Comparison of ENCODE assay signal across 20 cellular contexts in the genomic region with DNA sequence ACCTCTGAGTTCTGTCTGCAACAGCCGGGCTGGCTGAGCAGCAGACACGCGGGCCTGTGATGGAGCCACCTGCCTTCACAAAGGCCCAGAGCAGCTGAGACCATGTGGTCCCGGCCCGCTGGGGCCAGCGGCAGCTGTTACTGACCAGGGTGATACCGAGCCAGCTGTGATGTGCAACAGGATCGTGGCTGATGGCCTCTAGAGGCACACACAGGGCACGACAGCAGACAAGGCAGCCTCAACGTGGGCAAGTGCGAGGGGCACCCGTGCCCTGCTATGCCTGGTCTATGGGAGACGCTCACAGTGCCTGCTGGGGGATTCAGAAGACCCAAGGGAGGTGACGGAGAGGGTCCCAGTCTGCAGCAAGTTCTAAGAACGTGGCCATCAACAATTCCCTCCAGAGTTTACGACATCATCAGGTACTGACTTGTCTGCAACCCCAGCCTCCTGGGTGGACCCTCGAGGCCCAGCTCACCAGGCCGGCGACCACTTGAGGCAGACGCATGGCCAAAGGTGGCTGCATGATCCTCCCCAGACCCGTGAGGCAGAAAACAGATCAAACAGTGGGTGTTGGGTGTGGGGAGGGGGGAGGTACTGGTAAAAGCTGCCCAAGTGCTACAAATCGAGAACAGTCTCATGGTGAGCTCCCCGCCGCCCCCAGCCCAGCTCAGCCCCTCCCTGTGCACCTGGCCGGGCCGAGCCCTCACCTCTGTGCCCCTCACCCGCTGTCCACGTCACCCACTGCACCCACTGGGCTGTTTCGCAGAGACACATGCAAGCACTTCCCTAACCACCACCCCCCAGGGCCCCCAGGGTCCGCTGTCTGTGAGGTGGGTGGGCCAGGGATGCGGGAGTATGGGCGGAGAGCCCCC. TPM values are rescaled to one million over a fixed set of nuclear protein-coding genes. Genes with fewer than 3 reads are reported as not detected.
DNase-seq lines count a peak whose midpoint lies in the region; ATAC-seq and TF ChIP-seq lines count a peak whose summit lies in the region.
"Had no signal": no experiment of that assay in that cellular context is flagged by ENCODE, and none has a peak within 500 bp of the region (broad histone marks: within the 10 kb centered on the region; RNA-seq: fewer than 3 reads in every experiment).

No MANE protein-coding gene starts in this region.

- H3K27me3 ChIP-seq in endodermal cell (ENCODE audit: control insufficient read depth, insufficient read depth, low read length, poor library complexity, severe bottlenecking), result no peaks in the 10 kb centered on the region
- H3K27me3 ChIP-seq: gastroesophageal sphincter had no signal

- no peak overlapping the region for H3K27ac Mint-ChIP-seq in natural killer cell treated with Interleukin-12 subunit alpha and Interleukin-12 subunit beta and Interleukin-15 and Interleukin-18, amount 100 ng/mL, for 72 hours
- H3K27ac Mint-ChIP-seq in natural killer cell, result no peak overlapping the region
- H3K27ac Mint-ChIP-seq in endodermal cell, result no peak overlapping the region
- H3K27ac Mint-ChIP-seq in osteocyte (ENCODE audit: unreplicated experiment), result no peak overlapping the region
- H3K27ac Mint-ChIP-seq: activated naive CD8-positive, alpha-beta T cell; brain; dendritic cell treated with granulocyte-macrophage colony-stimulating factor and Interleukin-4, amounts not matched to agents 40 ng/mL and 50 ng/mL, for 4 days; T-helper 1 cell treated with Interleukin-12 subunit alpha and Interleukin-12 subunit beta and Interleukin-4 antibody, amounts not matched to agents 30 μg/mL and 1 μg/mL, for 36 hours had no signal

- H3K36me3 ChIP-seq in endodermal cell (ENCODE audit: control insufficient read depth, insufficient read depth, low read length), result peaks cover 89% of the 10 kb centered on the region

- peaks cover 12% of the 10 kb centered on the region for H3K36me3 Mint-ChIP-seq in natural killer cell treated with Interleukin-12 subunit alpha and Interleukin-12 subunit beta and Interleukin-15 and Interleukin-18, amount 100 ng/mL, for 72 hours
- peaks cover 10% of the 10 kb centered on the region for H3K36me3 Mint-ChIP-seq in natural killer cell
- peaks cover 73% of the 10 kb centered on the region for H3K36me3 Mint-ChIP-seq in endodermal cell (ENCODE audit: low read depth)
- H3K36me3 Mint-ChIP-seq in osteocyte (ENCODE audit: unreplicated experiment), result peaks cover 38% of the 10 kb centered on the region

- TF ChIP-seq CTCF in natural killer cell (IDR thresholded peaks at IDR 0.05), result no peak
- TF ChIP-seq CTCF in endodermal cell (conservative IDR thresholded peaks at IDR 0.05), result no peak
- TF ChIP-seq CTCF in osteocyte (IDR thresholded peaks at IDR 0.05), result no peak

- no peaks in the 10 kb centered on the region for H3K4me1 ChIP-seq in endodermal cell (ENCODE audit: control insufficient read depth, insufficient read depth, low read length)

- intact Hi-C loops in natural killer cell (cut with micrococcal nuclease), result no loop called here

- H3K9ac ChIP-seq in endodermal cell (ENCODE audit: extremely low read depth, low read length, poor library complexity, severe bottlenecking), result no peak overlapping the region

- H3K27me3 Mint-ChIP-seq in natural killer cell treated with Interleukin-12 subunit alpha and Interleukin-12 subunit beta and Interleukin-15 and Interleukin-18, amount 100 ng/mL, for 72 hours, result no peaks in the 10 kb centered on the region
- H3K27me3 Mint-ChIP-seq in natural killer cell (ENCODE audit: low read depth in 2 of 2), result no peaks in the 10 kb centered on the region
- H3K27me3 Mint-ChIP-seq in endodermal cell (ENCODE audit: insufficient read depth), result no peaks in the 10 kb centered on the region
- no peaks in the 10 kb centered on the region for H3K27me3 Mint-ChIP-seq in osteocyte (ENCODE audit: unreplicated experiment)
- H3K27me3 Mint-ChIP-seq: activated naive CD8-positive, alpha-beta T cell; dendritic cell treated with granulocyte-macrophage colony-stimulating factor and Interleukin-4, amounts not matched to agents 40 ng/mL and 50 ng/mL, for 4 days; memory B cell had no signal

- DNase-seq in natural killer cell treated with Interleukin-12 subunit alpha and Interleukin-12 subunit beta and Interleukin-15 and Interleukin-18, amount 100 ng/mL, for 72 hours (ENCODE audit: low spot score), result peak; percentile 51
- DNase-seq in natural killer cell (no peak), endodermal cell (peak; percentile 45), osteocyte (ENCODE audit: extremely low spot score, unreplicated experiment) (peak; percentile 80), NCI-H510A treated with DMSO at 0.1 percent for 48 hours (lab: John Stamatoyannopoulos, UW) (no peak), COLO829 (ENCODE audit: low spot score) (no peak), NCI-H446 (lab: John Stamatoyannopoulos, UW) (no peak)
- DNase-seq: GDM1; MM.1S; NCI-H187; SHP77 treated with DMSO at 0.1 percent for 48 hours; stimulated activated CD4-positive, alpha-beta T cell treated with anti-CD3 and anti-CD28 coated beads, Interleukin-2, amount 100 ng/mL, for 48 hours had no signal

- no peaks in the 10 kb centered on the region for H3K9me3 ChIP-seq in endodermal cell (ENCODE audit: control insufficient read depth, low read length)
- H3K9me3 ChIP-seq: gastroesophageal sphincter had no signal

- no peak overlapping the region for H3K4me3 ChIP-seq in endodermal cell (ENCODE audit: low read length)
- H3K4me3 ChIP-seq: gastroesophageal sphincter, GM12878 had no signal

- no peak overlapping the region for H3K27ac ChIP-seq in endodermal cell (ENCODE audit: low read depth, low read length)
- H3K27ac ChIP-seq: gastroesophageal sphincter had no signal

- ATAC-seq in natural killer cell treated with Interleukin-12 subunit alpha and Interleukin-12 subunit beta and Interleukin-15 and Interleukin-18, amount 100 ng/mL, for 72 hours, result no peak
- ATAC-seq in natural killer cell, result no peak
- ATAC-seq in HG02678 (IDR thresholded peaks at IDR 0.05; ENCODE audit: unreplicated experiment), result no peak
- ATAC-seq: gastroesophageal sphincter, GM12878 had no signal

- H3K4me1 Mint-ChIP-seq in natural killer cell treated with Interleukin-12 subunit alpha and Interleukin-12 subunit beta and Interleukin-15 and Interleukin-18, amount 100 ng/mL, for 72 hours (ENCODE audit: low read depth in 2 of 2), result peaks cover 3 to 10% of the 10 kb centered on the region in 2 donors
- H3K4me1 Mint-ChIP-seq in natural killer cell (no peaks in the 10 kb centered on the region), endodermal cell (peaks cover 2% of the 10 kb centered on the region), osteocyte (ENCODE audit: unreplicated experiment) (peaks cover 11% of the 10 kb centered on the region)

- no peak overlapping the region for H3K4me3 Mint-ChIP-seq in natural killer cell treated with Interleukin-12 subunit alpha and Interleukin-12 subunit beta and Interleukin-15 and Interleukin-18, amount 100 ng/mL, for 72 hours
- H3K4me3 Mint-ChIP-seq in natural killer cell, result no peak overlapping the region
- H3K4me3 Mint-ChIP-seq in endodermal cell, result no peak overlapping the region
- no peak overlapping the region for H3K4me3 Mint-ChIP-seq in osteocyte (ENCODE audit: unreplicated experiment)
- H3K4me3 Mint-ChIP-seq: activated naive CD8-positive, alpha-beta T cell; dendritic cell treated with granulocyte-macrophage colony-stimulating factor and Interleukin-4, amounts not matched to agents 40 ng/mL and 50 ng/mL, for 4 days; memory B cell; T-helper 1 cell treated with Interleukin-12 subunit alpha and Interleukin-12 subunit beta and Interleukin-4 antibody, amounts not matched to agents 30 μg/mL and 1 μg/mL, for 36 hours had no signal

- no peaks in the 10 kb centered on the region for H3K9me3 Mint-ChIP-seq in natural killer cell treated with Interleukin-12 subunit alpha and Interleukin-12 subunit beta and Interleukin-15 and Interleukin-18, amount 100 ng/mL, for 72 hours
- H3K9me3 Mint-ChIP-seq in natural killer cell (no peaks in the 10 kb centered on the region), endodermal cell (no peaks in the 10 kb centered on the region), osteocyte (ENCODE audit: unreplicated experiment) (no peaks in the 10 kb centered on the region)
- H3K9me3 Mint-ChIP-seq: dendritic cell treated with granulocyte-macrophage colony-stimulating factor and Interleukin-4, amounts not matched to agents 40 ng/mL and 50 ng/mL, for 4 days; memory B cell; T-helper 1 cell treated with Interleukin-12 subunit alpha and Interleukin-12 subunit beta and Interleukin-4 antibody, amounts not matched to agents 30 μg/mL and 1 μg/mL, for 36 hours had no signal

- whole genome bisulfite sequencing in endodermal cell (ENCODE audit: insufficient coverage in 1 of 2, insufficient read length in 1 of 2), 2 experiments, result 96 to 98% methylated on average over 20 to 32 of the region's 32 CpGs

RNA-seq across cellular contexts. Expression of a gene that starts 6.0 kb away (rescaled TPM):
- 10 to 100 TPM; 16.5 to 23.5 TPM for total RNA-seq in natural killer cell treated with Interleukin-12 subunit alpha and Interleukin-12 subunit beta and Interleukin-15 and Interleukin-18, amount 100 ng/mL, for 72 hours
- 10 to 100 TPM; 41.4 to 46.0 (median 43.3) TPM for total RNA-seq in natural killer cell
- total RNA-seq in endodermal cell, result 10 to 100 TPM; 49.0 to 73.3 TPM
- 55.1 TPM for polyA plus RNA-seq in endodermal cell (2013, experiment 1 of 2)
- polyA plus RNA-seq in endodermal cell (2013, experiment 2 of 2), result 46.9 TPM
- 62.7 and 63.7 TPM in 2 replicates for total RNA-seq in osteocyte

Comparison
In these comparisons a context has a peak if more than half of its experiments do, and no peak if none do; other contexts are left out.
1. DNase-seq: peak in natural killer cell treated with Interleukin-12 subunit alpha and Interleukin-12 subunit beta and Interleukin-15 and Interleukin-18, amount 100 ng/mL, for 72 hours (single experiment), endodermal cell (single experiment) and osteocyte (single experiment); none in natural killer cell (single experiment), NCI-H510A treated with DMSO at 0.1 percent for 48 hours (single experiment), COLO829 (single experiment) and NCI-H446 (0 of 2).